In the genomic region with DNA sequence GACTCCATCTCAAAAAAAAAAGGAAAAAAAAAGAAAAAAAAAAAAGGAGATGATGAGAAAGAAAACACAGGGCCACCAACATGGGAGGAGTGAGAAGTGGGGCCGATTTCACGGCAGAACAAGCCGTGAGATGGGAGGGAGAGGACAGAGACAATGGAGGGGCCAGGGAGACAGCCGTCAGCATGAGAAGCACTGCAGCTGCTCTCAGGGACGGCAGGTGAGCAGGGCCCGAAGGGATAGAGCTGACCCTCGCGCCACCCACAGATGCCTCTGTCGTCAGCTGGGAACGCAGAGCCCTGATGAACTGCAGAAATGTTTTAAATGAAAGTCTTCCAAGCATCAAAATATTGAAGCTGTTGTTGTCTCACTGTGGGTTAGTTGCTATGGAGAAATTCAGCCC, we compare ENCODE assay signal across 20 cellular contexts.
"Had no signal": no experiment of that assay in that cellular context is flagged by ENCODE, and none has a peak within 500 bp of the region (broad histone marks: within the 10 kb centered on the region; RNA-seq: fewer than 3 reads in every experiment).

No MANE protein-coding gene starts in this region.

- H3K36me3 ChIP-seq: ovary, prostate gland had no signal

- ATAC-seq: left lung; natural killer cell; stimulated activated memory B cell treated with anti-CD40 and anti-IgM and Interleukin-4, amounts not matched to agents 10 μg/mL and 1 μg/mL and 100 μg/mL, for 72 hours had no signal

- H3K4me1 ChIP-seq: left lung, prostate gland, testis had no signal

- H3K9me3 ChIP-seq: ovary, prostate gland, testis had no signal

- FAIRE-seq: bronchial epithelial cell, endometrium had no signal

- DNase-seq: activated CD4-positive, alpha-beta memory T cell treated with anti-CD3 and anti-CD28 coated beads for 36 hours; activated CD4-positive, alpha-beta T cell treated with anti-CD3 and anti-CD28 coated beads for 4 hours; activated CD4-positive, CD25-positive, alpha-beta regulatory T cell; activated effector memory CD4-positive, alpha-beta T cell treated with anti-CD3 and anti-CD28 coated beads, Interleukin-2, amount 50 U/mL, for 16 hours; activated naive CD4-positive, alpha-beta T cell treated with anti-CD3 and anti-CD28 coated beads, Interleukin-2, amount 10 ng/mL, durations not matched to agents 7 days and 5 days; activated T-cell treated with anti-CD3 and anti-CD28 coated beads for 4 hours; amygdala; cerebellar nuclear complex; foreskin fibroblast; left lung; natural killer cell; ovary; right cardiac atrium; stimulated activated CD4-positive, alpha-beta T cell treated with anti-CD3 and anti-CD28 coated beads, Interleukin-15, amount 100 ng/mL, for 24 hours; T1000; testis had no signal

- H3K27me3 ChIP-seq: left lung, ovary, testis had no signal

- H3K4me3 ChIP-seq: left lung, ovary, prostate gland, testis had no signal

- H3K27ac ChIP-seq: left lung, ovary, prostate gland, testis had no signal
